ENCODE assay signal across 13 cellular contexts in genomic region chr11:16561150-16561549, GRCh38.
DNase-seq lines count a peak whose midpoint lies in the region; ATAC-seq and TF ChIP-seq lines count a peak whose summit lies in the region.
"Had no signal": no experiment of that assay in that cellular context is flagged by ENCODE, and none has a peak within 500 bp of the region (broad histone marks: within the 10 kb centered on the region; RNA-seq: fewer than 3 reads in every experiment).

No MANE protein-coding gene starts in this region.

- intact Hi-C loops in mucosa of descending colon (cut with DNase I, micrococcal nuclease) = no loop called here

- no peaks in the 10 kb centered on the region for H3K9me3 ChIP-seq in mucosa of descending colon
- H3K9me3 ChIP-seq: BE2C, HAP-1 had no signal

- H3K4me3 ChIP-seq in fibroblast of villous mesenchyme (ENCODE audit: low read depth, low read length) (no peak overlapping the region), mucosa of descending colon (no peak overlapping the region)
- H3K4me3 ChIP-seq: GM23248, HAP-1 had no signal

- TF ChIP-seq CTCF in fibroblast of villous mesenchyme (IDR thresholded peaks at IDR 0.05; ENCODE audit: insufficient read depth, low read depth, low read length) (no peak), mucosa of descending colon (IDR thresholded peaks at IDR 0.05) (no peak)

- no peaks in the 10 kb centered on the region for H3K4me1 ChIP-seq in mucosa of descending colon (ENCODE audit: low read depth)
- H3K4me1 ChIP-seq: BE2C, HAP-1 had no signal

- peak; percentile 34 for DNase-seq in EH (ENCODE audit: low read depth)
- DNase-seq in NCI-H226 = peak; percentile 5
- DNase-seq in fibroblast of villous mesenchyme (ENCODE audit: low read depth) = peak; percentile 23
- DNase-seq in mucosa of descending colon = no peak
- DNase-seq: BE2C; C1 segment of cervical spinal cord; CD4-positive, alpha-beta T cell; DMS79 treated with DMSO at 0.1 percent for 48 hours; GM23248; KBM-7 had no signal

- ATAC-seq in SK-N-SH treated with all-trans-retinoic acid at 6 μM for 48 hours (no peak), HG02970 (IDR thresholded peaks at IDR 0.05; ENCODE audit: low FRiP score, unreplicated experiment) (no peak), mucosa of descending colon (no peak)

- no peaks in the 10 kb centered on the region for H3K36me3 ChIP-seq in mucosa of descending colon (ENCODE audit: low read depth)
- H3K36me3 ChIP-seq: BE2C, HAP-1 had no signal

TF ChIP-seq in SK-N-SH treated with all-trans-retinoic acid at 6 μM for 48 hours, 23 proteins besides CTCF, POLR2A, EP300 and RAD21:
- TF ChIP-seq PPARA (CRISPR knock-in tag; IDR thresholded peaks at IDR 0.05; ENCODE audit: borderline replicate concordance) = no peak
- TF ChIP-seq ARNTL (CRISPR knock-in tag; IDR thresholded peaks at IDR 0.05; ENCODE audit: borderline replicate concordance, low read depth) = no peak
- TF ChIP-seq GLIS3 (CRISPR knock-in tag; IDR thresholded peaks at IDR 0.05) = no peak
- no peak for TF ChIP-seq SNAI2 (CRISPR knock-in tag; IDR thresholded peaks at IDR 0.05)
- TF ChIP-seq PATZ1 (CRISPR knock-in tag; IDR thresholded peaks at IDR 0.05; ENCODE audit: borderline replicate concordance) = no peak
- TF ChIP-seq BACH2 (CRISPR knock-in tag; IDR thresholded peaks at IDR 0.05; ENCODE audit: borderline replicate concordance) = no peak
- TF ChIP-seq ZNF70 (CRISPR knock-in tag; IDR thresholded peaks at IDR 0.05) = no peak
- no peak for TF ChIP-seq CSRNP3 (CRISPR knock-in tag; IDR thresholded peaks at IDR 0.05)
- no peak for TF ChIP-seq ZFP30 (CRISPR knock-in tag; IDR thresholded peaks at IDR 0.05)
- TF ChIP-seq TOX (CRISPR knock-in tag; IDR thresholded peaks at IDR 0.05; ENCODE audit: borderline replicate concordance) = no peak
- TF ChIP-seq ESRRG (CRISPR knock-in tag; IDR thresholded peaks at IDR 0.05) = no peak
- no peak for TF ChIP-seq RARB (CRISPR knock-in tag; IDR thresholded peaks at IDR 0.05)
- no peak for TF ChIP-seq ZC3H10 (CRISPR knock-in tag; IDR thresholded peaks at IDR 0.05)
- no peak for TF ChIP-seq ZFP3 (CRISPR knock-in tag; IDR thresholded peaks at IDR 0.05)
- TF ChIP-seq ZNF8 (CRISPR knock-in tag; IDR thresholded peaks at IDR 0.05) = no peak
- no peak for TF ChIP-seq ISL1 (CRISPR knock-in tag; IDR thresholded peaks at IDR 0.05)
- TF ChIP-seq ZNF565 (CRISPR knock-in tag; conservative IDR thresholded peaks at IDR 0.05; ENCODE audit: low read depth) = no peak
- no peak for TF ChIP-seq POU6F1 (CRISPR knock-in tag; IDR thresholded peaks at IDR 0.05; ENCODE audit: borderline replicate concordance, low read depth)
- no peak for TF ChIP-seq OSR1 (CRISPR knock-in tag; IDR thresholded peaks at IDR 0.05)
- TF ChIP-seq TCF4 (CRISPR knock-in tag; IDR thresholded peaks at IDR 0.05; ENCODE audit: borderline replicate concordance) = no peak

Comparison
In these comparisons a context has a peak if more than half of its experiments do, and no peak if none do; other contexts are left out.
1. DNase-seq: peak in EH (single experiment), NCI-H226 (single experiment) and fibroblast of villous mesenchyme (single experiment); none in mucosa of descending colon (0 of 3).